1 cellular context compared by ENCODE assay signal in genomic region chr17:40915199-40915661, GRCh38.
TF ChIP-seq lines count a peak whose summit lies in the region.

No MANE protein-coding gene starts in this region.

TF ChIP-seq in HEK293, 187 proteins besides CTCF, POLR2A, EP300 and RAD21 (continued from another document and continues in another):
- TF ChIP-seq PRDM2 (tag by site-specific recombination; IDR thresholded peaks at IDR 0.05; ENCODE audit: borderline replicate concordance) (no peak), ZNF174 (tag by site-specific recombination; IDR thresholded peaks at IDR 0.05) (no peak), ZNF473 (tag by site-specific recombination; IDR thresholded peaks at IDR 0.05) (no peak), GLI2 (tag by site-specific recombination; IDR thresholded peaks at IDR 0.05; ENCODE audit: borderline replicate concordance, low read depth) (no peak), ZNF239 (tag by site-specific recombination; IDR thresholded peaks at IDR 0.05) (no peak), ATF2 (tag by site-specific recombination; IDR thresholded peaks at IDR 0.05; ENCODE audit: low read depth) (peak; percentile 86), REST (tag by site-specific recombination; IDR thresholded peaks at IDR 0.05) (no peak), ZNF37A (tag by site-specific recombination; IDR thresholded peaks at IDR 0.05) (no peak), ZBTB21 (tag by site-specific recombination; IDR thresholded peaks at IDR 0.05) (peak; percentile 91), ZNF596 (tag by site-specific recombination; IDR thresholded peaks at IDR 0.05) (no peak), ZNF518A (tag by site-specific recombination; conservative IDR thresholded peaks at IDR 0.05; ENCODE audit: low read depth) (peak; percentile 52), SP7 (tag by site-specific recombination; IDR thresholded peaks at IDR 0.05) (peak; percentile 77), SCRT2 (tag by site-specific recombination; IDR thresholded peaks at IDR 0.05) (no peak), ZNF175 (tag by site-specific recombination; IDR thresholded peaks at IDR 0.05) (no peak), ZNF140 (tag by site-specific recombination; IDR thresholded peaks at IDR 0.05) (no peak), ZNF19 (tag by site-specific recombination; IDR thresholded peaks at IDR 0.05; ENCODE audit: low read depth) (no peak), ZNF600 (tag by site-specific recombination; IDR thresholded peaks at IDR 0.05) (no peak), PRDM6 (tag by site-specific recombination; IDR thresholded peaks at IDR 0.05) (peak; percentile 80), HOXA7 (CRISPR knock-in tag; IDR thresholded peaks at IDR 0.05; ENCODE audit: borderline replicate concordance) (no peak), ZNF76 (tag by site-specific recombination; IDR thresholded peaks at IDR 0.05; ENCODE audit: borderline replicate concordance, low read depth) (no peak), ZNF548 (tag by site-specific recombination; IDR thresholded peaks at IDR 0.05) (no peak), ZNF114 (tag by site-specific recombination; IDR thresholded peaks at IDR 0.05) (no peak), ELK4 (IDR thresholded peaks at IDR 0.05; ENCODE audit: borderline replicate concordance, low read depth, low read length) (no peak), ZNF366 (tag by site-specific recombination; conservative IDR thresholded peaks at IDR 0.05) (peak; percentile 72), SCRT1 (tag by site-specific recombination; IDR thresholded peaks at IDR 0.05; ENCODE audit: borderline replicate concordance) (no peak), KLF10 (tag by site-specific recombination; IDR thresholded peaks at IDR 0.05) (no peak), ZNF645 (tag by site-specific recombination; IDR thresholded peaks at IDR 0.05) (no peak), ZNF585B (tag by site-specific recombination; IDR thresholded peaks at IDR 0.05) (no peak), ZBTB8A (tag by site-specific recombination; IDR thresholded peaks at IDR 0.05) (no peak), ZSCAN23 (tag by site-specific recombination; IDR thresholded peaks at IDR 0.05) (no peak), ZNF274 (IDR thresholded peaks at IDR 0.05; ENCODE audit: low read length) (no peak), ZNF274 (tag by site-specific recombination; IDR thresholded peaks at IDR 0.05; ENCODE audit: borderline replicate concordance) (no peak), PATZ1 (tag by site-specific recombination; IDR thresholded peaks at IDR 0.05) (no peak), ZNF501 (tag by site-specific recombination; IDR thresholded peaks at IDR 0.05) (no peak), HOXD13 (CRISPR knock-in tag; IDR thresholded peaks at IDR 0.05; ENCODE audit: borderline replicate concordance) (no peak)
